ENCODE assay signal across 19 cellular contexts in genomic region chr6:128443553-128443952, GRCh38.
DNase-seq lines count a peak whose midpoint lies in the region; ATAC-seq and TF ChIP-seq lines count a peak whose summit lies in the region.
"Had no signal": no experiment of that assay in that cellular context is flagged by ENCODE, and none has a peak within 500 bp of the region (broad histone marks: within the 10 kb centered on the region; RNA-seq: fewer than 3 reads in every experiment).

No MANE protein-coding gene starts in this region.

- no peaks in the 10 kb centered on the region for H3K79me2 ChIP-seq in trophoblast cell (ENCODE audit: control insufficient read depth, insufficient read depth, low read length, poor library complexity)

- H3K4me1 Mint-ChIP-seq in stimulated activated naive B cell treated with anti-CD40 and anti-IgM and Interleukin-4, amounts not matched to agents 10 μg/mL and 1 μg/mL and 100 μg/mL, for 72 hours, result no peaks in the 10 kb centered on the region
- H3K4me1 Mint-ChIP-seq: CD4-positive, alpha-beta memory T cell had no signal

- H3K4me2 ChIP-seq in trophoblast cell (ENCODE audit: low read length), result no peak overlapping the region

- H3K79me1 ChIP-seq in trophoblast cell (ENCODE audit: low read length), result no peaks in the 10 kb centered on the region

- no peaks in the 10 kb centered on the region for H3K9me3 Mint-ChIP-seq in stimulated activated naive B cell treated with anti-CD40 and anti-IgM and Interleukin-4, amounts not matched to agents 10 μg/mL and 1 μg/mL and 100 μg/mL, for 72 hours
- H3K9me3 Mint-ChIP-seq: CD4-positive, alpha-beta memory T cell had no signal

- no peak overlapping the region for H2BK5ac ChIP-seq in trophoblast cell (ENCODE audit: low read depth, low read length, poor library complexity)

- H2AFZ ChIP-seq in trophoblast cell (ENCODE audit: insufficient read depth, low read length, poor library complexity), result no peak overlapping the region

- no peak overlapping the region for H4K8ac ChIP-seq in trophoblast cell (ENCODE audit: low read depth, low read length)

- ATAC-seq in RWPE2 (ENCODE audit: low read depth) (peak; percentile 42; the same call in 1 of the 3 replicates), gastrocnemius medialis (no peak), HG03139 (IDR thresholded peaks at IDR 0.05; ENCODE audit: unreplicated experiment) (no peak)
- ATAC-seq in stimulated activated naive B cell treated with anti-CD40 and anti-IgM and Interleukin-4, amounts not matched to agents 10 μg/mL and 1 μg/mL and 100 μg/mL, for 72 hours (replicated peaks), result no peak
- ATAC-seq: Panc1 had no signal

- H3K4me1 ChIP-seq in RWPE2 (ENCODE audit: insufficient read depth, poor library complexity, severe bottlenecking) (no peaks in the 10 kb centered on the region), trophoblast cell (ENCODE audit: control insufficient read depth in 1 of 2, insufficient read depth in 2 of 2, low read length in 2 of 2) (no peaks in the 10 kb centered on the region), gastrocnemius medialis (peaks cover 0 to 10% of the 10 kb centered on the region in 2 donors)

- H2AK5ac ChIP-seq in trophoblast cell (ENCODE audit: low read length), result no peak overlapping the region

- H3K4ac ChIP-seq in trophoblast cell (ENCODE audit: low read depth, low read length), result no peak overlapping the region

- intact Hi-C loops in gastrocnemius medialis (cut with DNase I; ENCODE audit: low total_unique reads), result no loop called here

- H3K27ac ChIP-seq in RWPE2 (ENCODE audit: poor library complexity, severe bottlenecking), result peak overlapping the region; percentile 9
- H3K27ac ChIP-seq in trophoblast cell (ENCODE audit: low read depth, low read length), result no peak overlapping the region
- H3K27ac ChIP-seq in gastrocnemius medialis, result no peak overlapping the region
- H3K27ac ChIP-seq: HL-60 had no signal

- H3K9me3 ChIP-seq in RWPE2 (ENCODE audit: severe bottlenecking) (no peaks in the 10 kb centered on the region), trophoblast cell (ENCODE audit: insufficient read depth, low read depth, low read length) (no peaks in the 10 kb centered on the region), gastrocnemius medialis (no peaks in the 10 kb centered on the region)
- H3K9me3 ChIP-seq: BE2C had no signal

- no peak overlapping the region for H3K27ac Mint-ChIP-seq in stimulated activated naive B cell treated with anti-CD40 and anti-IgM and Interleukin-4, amounts not matched to agents 10 μg/mL and 1 μg/mL and 100 μg/mL, for 72 hours
- H3K27ac Mint-ChIP-seq: CD4-positive, alpha-beta memory T cell had no signal

- H4K12ac ChIP-seq in trophoblast cell (ENCODE audit: low read depth, low read length), result no peak overlapping the region

- no peak for TF ChIP-seq POLR2A in gastrocnemius medialis (IDR thresholded peaks at IDR 0.05)

- no peak overlapping the region for H3K18ac ChIP-seq in trophoblast cell (ENCODE audit: low read length)

- H3K36me3 Mint-ChIP-seq in stimulated activated naive B cell treated with anti-CD40 and anti-IgM and Interleukin-4, amounts not matched to agents 10 μg/mL and 1 μg/mL and 100 μg/mL, for 72 hours, result no peaks in the 10 kb centered on the region
- H3K36me3 Mint-ChIP-seq: CD4-positive, alpha-beta memory T cell had no signal

- no peak overlapping the region for H3K23ac ChIP-seq in trophoblast cell (ENCODE audit: low read length)

- no peak overlapping the region for H4K91ac ChIP-seq in trophoblast cell (ENCODE audit: low read depth, low read length)

- DNase-seq in RWPE2 (ENCODE audit: low spot score), result no peak
- DNase-seq in cardiac fibroblast (ENCODE audit: low read depth in 2 of 2), result peak; percentile 12 to 25
- peak; percentile 43 for DNase-seq in iris pigment epithelial cell (ENCODE audit: low read depth)
- DNase-seq in trophoblast cell, result peak; percentile 1 to 49
- DNase-seq in gastrocnemius medialis, result no peak
- DNase-seq in stimulated activated naive B cell treated with anti-CD40 and anti-IgM and Interleukin-4, amounts not matched to agents 10 μg/mL and 1 μg/mL and 100 μg/mL, for 72 hours, result no peak
- no peak for DNase-seq in NCI-H2227 (lab: John Stamatoyannopoulos, UW; ENCODE audit: unreplicated experiment)
- DNase-seq: BE2C; CD4-positive, alpha-beta memory T cell; DMS79 treated with DMSO at 0.1 percent for 48 hours; GDM1; KBM-7; NCI-H1092; NCI-H2107; NCI-H446; SHP77 had no signal

- no peak overlapping the region for H2BK12ac ChIP-seq in trophoblast cell (ENCODE audit: low read length)

- WGBS in trophoblast cell (ENCODE audit: extremely low coverage, insufficient coverage, insufficient read length), result no CpG with 5 or more reads among the region's 3 CpGs

- no peak overlapping the region for H3K9ac ChIP-seq in trophoblast cell (ENCODE audit: low read length)

- no peak overlapping the region for H3K4me3 ChIP-seq in RWPE2 (ENCODE audit: severe bottlenecking)
- no peak overlapping the region for H3K4me3 ChIP-seq in cardiac fibroblast (replicated peaks in 1 of 2; ENCODE audit: low read depth in 2 of 2, low read length in 2 of 2)
- no peak overlapping the region for H3K4me3 ChIP-seq in trophoblast cell (ENCODE audit: low read depth, low read length)
- H3K4me3 ChIP-seq in gastrocnemius medialis, result no peak overlapping the region

- no peak for TF ChIP-seq CTCF in RWPE2 (IDR thresholded peaks at IDR 0.05; ENCODE audit: poor library complexity, severe bottlenecking)
- no peak for TF ChIP-seq CTCF in cardiac fibroblast (IDR thresholded peaks at IDR 0.05; ENCODE audit: low read depth, low read length)
- no peak for TF ChIP-seq CTCF in gastrocnemius medialis (IDR thresholded peaks at IDR 0.05 in 4 of 5, conservative IDR thresholded peaks at IDR 0.05 in 1 of 5)

- H3K27me3 ChIP-seq in RWPE2 (ENCODE audit: insufficient read depth, poor library complexity, severe bottlenecking), result no peaks in the 10 kb centered on the region
- H3K27me3 ChIP-seq in trophoblast cell (ENCODE audit: insufficient read depth, low read length), result no peaks in the 10 kb centered on the region
- H3K27me3 ChIP-seq in gastrocnemius medialis, result no peaks in the 10 kb centered on the region
- H3K27me3 ChIP-seq: BE2C had no signal

- H3K27me3 Mint-ChIP-seq in stimulated activated naive B cell treated with anti-CD40 and anti-IgM and Interleukin-4, amounts not matched to agents 10 μg/mL and 1 μg/mL and 100 μg/mL, for 72 hours, result peaks cover 4 to 6% of the 10 kb centered on the region in 2 donors

- H3K4me3 Mint-ChIP-seq in stimulated activated naive B cell treated with anti-CD40 and anti-IgM and Interleukin-4, amounts not matched to agents 10 μg/mL and 1 μg/mL and 100 μg/mL, for 72 hours, result no peak overlapping the region

- H2BK120ac ChIP-seq in trophoblast cell (ENCODE audit: insufficient read depth, low read length, poor library complexity), result no peak overlapping the region

- no peaks in the 10 kb centered on the region; the same call in 1 of the 2 replicates for H3K36me3 ChIP-seq in RWPE2 (ENCODE audit: low read depth)
- no peaks in the 10 kb centered on the region for H3K36me3 ChIP-seq in trophoblast cell (ENCODE audit: control insufficient read depth in 1 of 2, insufficient read depth in 2 of 2, low read length in 2 of 2)
- no peaks in the 10 kb centered on the region for H3K36me3 ChIP-seq in gastrocnemius medialis
- H3K36me3 ChIP-seq: BE2C had no signal

- in situ Hi-C loops in gastrocnemius medialis (cut with MboI; ENCODE audit: low sequenced_read_pairs in 4 of 4), result no loop called here

- H3K14ac ChIP-seq in trophoblast cell (ENCODE audit: low read length), result no peak overlapping the region

Comparison
In these comparisons a context has a peak if more than half of its experiments do, and no peak if none do; other contexts are left out.
1. DNase-seq: peak in cardiac fibroblast (2 of 2), iris pigment epithelial cell (single experiment) and trophoblast cell (2 of 2); none in RWPE2 (single experiment), gastrocnemius medialis (0 of 2), stimulated activated naive B cell treated with anti-CD40 and anti-IgM and Interleukin-4, amounts not matched to agents 10 μg/mL and 1 μg/mL and 100 μg/mL, for 72 hours (single experiment) and NCI-H2227 (single experiment).